Comparison of ENCODE assay signal across 8 cellular contexts in genomic region chr9:37079370-37080164, GRCh38. TPM values are rescaled to one million over a fixed set of nuclear protein-coding genes. Genes with fewer than 3 reads are reported as not detected.
A peak's percentile ranks its signal among the peaks of the same experiment; 100 is the strongest.
DNase-seq lines count a peak whose midpoint lies in the region; ATAC-seq and TF ChIP-seq lines count a peak whose summit lies in the region.

No MANE protein-coding gene starts in this region.

- peak; percentile 97 for DNase-seq in ELF-1 (ENCODE audit: low read depth, low spot score)
- peak; percentile 89 for DNase-seq in H7
- DNase-seq in M059J (ENCODE audit: low read depth) = peak; percentile 94
- DNase-seq in activated effector memory CD4-positive, alpha-beta T cell treated with anti-CD3 and anti-CD28 coated beads, Interleukin-2, amount 50 U/mL, for 16 hours = peak; percentile 97
- peak; percentile 93 for DNase-seq in fibroblast of the aortic adventitia (ENCODE audit: low read depth)
- DNase-seq in natural killer cell treated with Interleukin-12 subunit alpha and Interleukin-12 subunit beta and Interleukin-15 and Interleukin-18, amount 100 ng/mL, for 72 hours (ENCODE audit: low spot score) = peak; percentile 95
- peak; percentile 93 for DNase-seq in stimulated activated naive CD4-positive, alpha-beta T cell treated with Interleukin-2 at 50 U/mL for 16 hours (lab: John Stamatoyannopoulos, UW)

- H3K9me3 Mint-ChIP-seq in natural killer cell treated with Interleukin-12 subunit alpha and Interleukin-12 subunit beta and Interleukin-15 and Interleukin-18, amount 100 ng/mL, for 72 hours = no peaks in the 10 kb centered on the region

- H3K27ac Mint-ChIP-seq in natural killer cell treated with Interleukin-12 subunit alpha and Interleukin-12 subunit beta and Interleukin-15 and Interleukin-18, amount 100 ng/mL, for 72 hours = peak overlapping the region; percentile 91 to 98

- H3K4me3 Mint-ChIP-seq in natural killer cell treated with Interleukin-12 subunit alpha and Interleukin-12 subunit beta and Interleukin-15 and Interleukin-18, amount 100 ng/mL, for 72 hours = peak overlapping the region; percentile 94

- peak; percentile 86 for TF ChIP-seq POLR2A in Raji (IDR thresholded peaks at IDR 0.05; ENCODE audit: insufficient read depth, low read depth, low read length)

- no peaks in the 10 kb centered on the region for H3K27me3 ChIP-seq in H7 (ENCODE audit: control insufficient read depth, insufficient read depth, low read length)

- peak; percentile 99 for ATAC-seq in natural killer cell treated with Interleukin-12 subunit alpha and Interleukin-12 subunit beta and Interleukin-15 and Interleukin-18, amount 100 ng/mL, for 72 hours

- no peaks in the 10 kb centered on the region for H3K36me3 ChIP-seq in H7 (replicated peaks; ENCODE audit: control insufficient read depth, insufficient read depth, low read length)

- TF ChIP-seq CTCF in fibroblast of the aortic adventitia (IDR thresholded peaks at IDR 0.05; ENCODE audit: insufficient read depth, low read length) = peak; percentile 1

- no peaks in the 10 kb centered on the region for H3K36me3 Mint-ChIP-seq in natural killer cell treated with Interleukin-12 subunit alpha and Interleukin-12 subunit beta and Interleukin-15 and Interleukin-18, amount 100 ng/mL, for 72 hours

- peaks cover 26 to 34% of the 10 kb centered on the region in 2 donors for H3K4me1 Mint-ChIP-seq in natural killer cell treated with Interleukin-12 subunit alpha and Interleukin-12 subunit beta and Interleukin-15 and Interleukin-18, amount 100 ng/mL, for 72 hours (ENCODE audit: low read depth in 2 of 2)

- H3K27me3 Mint-ChIP-seq in natural killer cell treated with Interleukin-12 subunit alpha and Interleukin-12 subunit beta and Interleukin-15 and Interleukin-18, amount 100 ng/mL, for 72 hours = peaks cover 0 to 4% of the 10 kb centered on the region in 2 donors

- H3K4me3 ChIP-seq in H7 (ENCODE audit: insufficient read depth, low read depth, low read length) = peak overlapping the region; percentile 89
- peak overlapping the region; percentile 91 for H3K4me3 ChIP-seq in fibroblast of the aortic adventitia (ENCODE audit: low read depth, low read length)

RNA-seq across cellular contexts. Expression of gene ZCCHC7, which starts 40.8 kb away (rescaled TPM):
- 20.5 and 28.6 TPM in 2 replicates for total RNA-seq in H7 (2014; rRNA removed; shearing (Covaris generic))
- total RNA-seq in M059J (2014; rRNA removed; shearing (Covaris generic)) = 7.6 and 16.0 TPM in 2 replicates
- 31.8 and 38.5 TPM in 2 replicates for total RNA-seq in fibroblast of the aortic adventitia (ENCODE audit: low replicate concordance)
- 10 to 100 TPM; 20.7 to 25.7 TPM for total RNA-seq in natural killer cell treated with Interleukin-12 subunit alpha and Interleukin-12 subunit beta and Interleukin-15 and Interleukin-18, amount 100 ng/mL, for 72 hours

RNA-seq across cellular contexts. Expression of gene PAX5, which starts 45.5 kb away (rescaled TPM):
- 1.7 and 4.7 TPM in 2 replicates for total RNA-seq in H7 (2014; rRNA removed; shearing (Covaris generic))
- not detected in 2 replicates for total RNA-seq in M059J (2014; rRNA removed; shearing (Covaris generic))
- not detected in 2 replicates for total RNA-seq in fibroblast of the aortic adventitia (ENCODE audit: low replicate concordance)
- total RNA-seq in natural killer cell treated with Interleukin-12 subunit alpha and Interleukin-12 subunit beta and Interleukin-15 and Interleukin-18, amount 100 ng/mL, for 72 hours = 1 to 10 TPM in 1 of 2 donors, under 1 TPM in 1; 0.29 to 2.1 TPM

Comparison
In these comparisons a context has a peak if more than half of its experiments do, and no peak if none do; other contexts are left out.
1. Peak in every context shown above with its lines: DNase-seq, ATAC-seq and H3K4me3 ChIP-seq.